Comparison of ENCODE assay signal across 15 cellular contexts in genomic region chr7:76129836-76130235, GRCh38.
"Had no signal": no experiment of that assay in that cellular context is flagged by ENCODE, and none has a peak within 500 bp of the region (broad histone marks: within the 10 kb centered on the region; RNA-seq: fewer than 3 reads in every experiment).

No MANE protein-coding gene starts in this region.

- H3K27ac Mint-ChIP-seq: IgD-negative memory B cell had no signal

- H3K4me2 ChIP-seq: KMS-11, PC-9 had no signal

- H3K4me3 ChIP-seq: K562, PC-9, Peyer's patch, SJCRH30 had no signal

- H3K9ac ChIP-seq: KMS-11 had no signal

- DNase-seq: MM.1S, NCI-H1092 treated with DMSO at 0.1 percent for 48 hours, NCI-H1436, NCI-H187, NCI-H2029, NCI-H2171 treated with DMSO at 0.1 percent for 48 hours, NCI-H748 treated with DMSO at 0.1 percent for 48 hours, Peyer's patch, SHP77 treated with DMSO at 0.1 percent for 48 hours had no signal

- H3K9me3 Mint-ChIP-seq: IgD-negative memory B cell had no signal

- H3K9me3 ChIP-seq: Peyer's patch, SJCRH30 had no signal

- H3K27me3 ChIP-seq: Peyer's patch, SJCRH30 had no signal

- H3K4me3 Mint-ChIP-seq: IgD-negative memory B cell had no signal

- H3K27ac ChIP-seq: HL-60, KMS-11, PC-9, Peyer's patch, SJCRH30 had no signal

- H3K36me3 Mint-ChIP-seq: IgD-negative memory B cell had no signal

- H3K4me1 ChIP-seq: Peyer's patch, SJCRH30 had no signal

- H2AFZ ChIP-seq: PC-9 had no signal

- H3K36me3 ChIP-seq: Peyer's patch, SJCRH30 had no signal
